8 cellular contexts compared by ENCODE assay signal in genomic region chr15:76058714-76059319, GRCh38. TPM values are rescaled to one million over a fixed set of nuclear protein-coding genes. Genes with fewer than 3 reads are reported as not detected.
DNase-seq lines count a peak whose midpoint lies in the region; ATAC-seq and TF ChIP-seq lines count a peak whose summit lies in the region.

No MANE protein-coding gene starts in this region.

- DNase-seq in stimulated activated CD4-positive, alpha-beta T cell treated with anti-CD3 and anti-CD28 coated beads, Interleukin-12 subunit alpha, Interleukin-12 subunit beta, amount 100 ng/mL, for 4 hours = peak; percentile 7
- DNase-seq in stimulated activated CD4-positive, alpha-beta T cell treated with anti-CD3 and anti-CD28 coated beads, Interleukin-4, amount 100 ng/mL, for 1 hour = no peak
- DNase-seq in NOMO-1 treated with DMSO at 0.1 percent for 48 hours (lab: John Stamatoyannopoulos, UW; ENCODE audit: unreplicated experiment) (peak; percentile 53), body of pancreas (peak; percentile 25 to 62 (median 38)), kidney glomerular epithelial cell (lab: John Stamatoyannopoulos, UW) (peak; percentile 23), NCI-H146 treated with DMSO at 0.1 percent for 48 hours (lab: John Stamatoyannopoulos, UW; ENCODE audit: unreplicated experiment) (no peak)
- peak; percentile 3 to 12 for DNase-seq in stimulated activated CD4-positive, alpha-beta T cell treated with anti-CD3 and anti-CD28 coated beads, Interleukin-4, amount 100 ng/mL, for 48 hours (ENCODE audit: low read depth in 2 of 2)

- no peaks in the 10 kb centered on the region for H3K36me3 ChIP-seq in body of pancreas (replicated peaks in 1 of 2; ENCODE audit: insufficient read depth in 1 of 2, low read depth in 2 of 2)

- H3K4me3 ChIP-seq in body of pancreas = peak overlapping the region; percentile 62 to 74

- H3K27ac ChIP-seq in body of pancreas = peak overlapping the region in 1 of 4 donors; percentile 54

- TF ChIP-seq CTCF in body of pancreas (IDR thresholded peaks at IDR 0.05) = peak in 4 of 7 experiments; percentile 25 to 46 (median 36)

- intact Hi-C loops in body of pancreas (cut with DNase I) = no loop called here

- ATAC-seq in body of pancreas = peak; percentile 33
- no peak for ATAC-seq in GM19397 (IDR thresholded peaks at IDR 0.05; ENCODE audit: unreplicated experiment)

- no peaks in the 10 kb centered on the region for H3K9me3 ChIP-seq in body of pancreas

- peaks cover 30% of the 10 kb centered on the region for H3K4me1 ChIP-seq in body of pancreas

- peaks cover 0 to 3% of the 10 kb centered on the region in 2 donors for H3K27me3 ChIP-seq in body of pancreas

- 5 to 9% methylated on average over 18 of the region's 18 CpGs for WGBS in body of pancreas, 2 donors

- no peak for TF ChIP-seq POLR2A in body of pancreas (IDR thresholded peaks at IDR 0.05)

RNA-seq across cellular contexts. Expression of gene TMEM266, which starts 1.0 kb away (rescaled TPM):
- 1 to 10 TPM in 1 of 2 donors, under 1 TPM in 1; 0.66 to 9.1 TPM for total RNA-seq in body of pancreas

RNA-seq across cellular contexts. Expression of gene NRG4, which starts 46.6 kb away (rescaled TPM):
- total RNA-seq in body of pancreas = 10 to 100 TPM; 11.5 to 20.5 TPM

Comparison
In these comparisons a context has a peak if more than half of its experiments do, and no peak if none do; other contexts are left out.
1. DNase-seq: peak in stimulated activated CD4-positive, alpha-beta T cell treated with anti-CD3 and anti-CD28 coated beads, Interleukin-12 subunit alpha, Interleukin-12 subunit beta, amount 100 ng/mL, for 4 hours (single experiment), NOMO-1 treated with DMSO at 0.1 percent for 48 hours (single experiment), body of pancreas (4 of 4), kidney glomerular epithelial cell (single experiment) and stimulated activated CD4-positive, alpha-beta T cell treated with anti-CD3 and anti-CD28 coated beads, Interleukin-4, amount 100 ng/mL, for 48 hours (2 of 2); none in stimulated activated CD4-positive, alpha-beta T cell treated with anti-CD3 and anti-CD28 coated beads, Interleukin-4, amount 100 ng/mL, for 1 hour (single experiment) and NCI-H146 treated with DMSO at 0.1 percent for 48 hours (single experiment).